Comparison of ENCODE assay signal across 19 cellular contexts in the genomic region with DNA sequence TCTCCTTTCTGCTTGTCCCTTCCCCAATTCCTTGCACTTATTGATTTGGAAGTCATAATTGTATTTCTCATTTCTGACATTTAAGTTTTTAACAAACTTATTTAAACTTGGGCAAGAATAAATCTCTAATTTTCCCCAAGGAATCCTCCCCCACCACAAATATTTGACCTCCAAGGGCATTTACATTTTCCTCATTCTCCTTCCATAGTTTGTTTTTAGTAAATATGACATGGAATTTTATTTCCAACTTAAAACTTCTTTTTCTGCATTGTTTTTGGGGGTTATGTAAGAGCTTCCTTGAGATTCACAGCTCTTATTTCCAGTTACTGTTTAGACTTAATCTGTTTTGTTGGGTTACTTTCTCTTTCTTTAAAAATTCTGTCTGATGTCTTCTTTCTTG.
"Had no signal": no experiment of that assay in that cellular context is flagged by ENCODE, and none has a peak within 500 bp of the region (broad histone marks: within the 10 kb centered on the region; RNA-seq: fewer than 3 reads in every experiment).

No MANE protein-coding gene starts in this region.

- H3K4me3 ChIP-seq: dorsolateral prefrontal cortex, lung, upper lobe of right lung had no signal

- H3K27me3 Mint-ChIP-seq: natural killer cell treated with Interleukin-12 subunit alpha and Interleukin-12 subunit beta and Interleukin-15 and Interleukin-18, amount 100 ng/mL, for 72 hours; stimulated activated naive B cell treated with anti-CD40 and anti-IgM and Interleukin-4, amounts not matched to agents 10 μg/mL and 1 μg/mL and 100 μg/mL, for 72 hours had no signal

- H3K4me1 Mint-ChIP-seq: activated CD4-positive, alpha-beta T cell treated with anti-CD3 and anti-CD28 coated beads, Interleukin-2, amount 10 ng/mL, durations not matched to agents 7 days and 5 days; stimulated activated naive B cell treated with anti-CD40 and anti-IgM and Interleukin-4, amounts not matched to agents 10 μg/mL and 1 μg/mL and 100 μg/mL, for 72 hours had no signal

- H3K27me3 ChIP-seq: adrenal gland, dorsolateral prefrontal cortex, upper lobe of right lung had no signal

- H3K4me1 ChIP-seq: upper lobe of right lung had no signal

- H3K27ac ChIP-seq: adrenal gland, dorsolateral prefrontal cortex, upper lobe of right lung had no signal

- H3K9me3 ChIP-seq: adrenal gland, upper lobe of right lung had no signal

- H3K27ac Mint-ChIP-seq: activated CD4-positive, alpha-beta T cell treated with anti-CD3 and anti-CD28 coated beads, Interleukin-2, amount 10 ng/mL, durations not matched to agents 7 days and 5 days; mesothelial cell of epicardium; natural killer cell treated with Interleukin-12 subunit alpha and Interleukin-12 subunit beta and Interleukin-15 and Interleukin-18, amount 100 ng/mL, for 72 hours; stimulated activated naive B cell treated with anti-CD40 and anti-IgM and Interleukin-4, amounts not matched to agents 10 μg/mL and 1 μg/mL and 100 μg/mL, for 72 hours had no signal

- DNase-seq: activated CD4-positive, alpha-beta T cell treated with anti-CD3 and anti-CD28 coated beads, Interleukin-2, amount 10 ng/mL, durations not matched to agents 7 days and 5 days; activated CD8-positive, alpha-beta memory T cell treated with anti-CD3 and anti-CD28 coated beads, Interleukin-2, amount 50 U/mL, for 4 hours; activated effector memory CD4-positive, alpha-beta T cell treated with Interleukin-2 at 50 U/mL for 16 hours; activated naive CD4-positive, alpha-beta T cell treated with anti-CD3 and anti-CD28 coated beads, Interleukin-2, amount 50 U/mL, for 16 hours; activated T-cell treated with anti-CD3 and anti-CD28 coated beads, Interleukin-2, amount 50 U/mL, for 4 hours; dorsolateral prefrontal cortex; foreskin fibroblast; glutamatergic neuron; kidney; posterior cingulate gyrus; stimulated activated naive B cell treated with anti-CD40 and anti-IgM and Interleukin-4, amounts not matched to agents 10 μg/mL and 1 μg/mL and 100 μg/mL, for 72 hours; T-helper 1 cell; T-helper 9 cell; upper lobe of right lung had no signal

- H3K36me3 Mint-ChIP-seq: natural killer cell treated with Interleukin-12 subunit alpha and Interleukin-12 subunit beta and Interleukin-15 and Interleukin-18, amount 100 ng/mL, for 72 hours had no signal

- H3K4me3 Mint-ChIP-seq: activated CD4-positive, alpha-beta T cell treated with anti-CD3 and anti-CD28 coated beads, Interleukin-2, amount 10 ng/mL, durations not matched to agents 7 days and 5 days; activated T-cell treated with anti-CD3 and anti-CD28 coated beads, Interleukin-2, amount 50 U/mL, for 4 hours; mesothelial cell of epicardium; natural killer cell treated with Interleukin-12 subunit alpha and Interleukin-12 subunit beta and Interleukin-15 and Interleukin-18, amount 100 ng/mL, for 72 hours; stimulated activated naive B cell treated with anti-CD40 and anti-IgM and Interleukin-4, amounts not matched to agents 10 μg/mL and 1 μg/mL and 100 μg/mL, for 72 hours had no signal

- H3K9me3 Mint-ChIP-seq: activated CD4-positive, alpha-beta T cell treated with anti-CD3 and anti-CD28 coated beads, Interleukin-2, amount 10 ng/mL, durations not matched to agents 7 days and 5 days; activated T-cell treated with anti-CD3 and anti-CD28 coated beads, Interleukin-2, amount 50 U/mL, for 4 hours; natural killer cell treated with Interleukin-12 subunit alpha and Interleukin-12 subunit beta and Interleukin-15 and Interleukin-18, amount 100 ng/mL, for 72 hours had no signal

- H3K36me3 ChIP-seq: adrenal gland, upper lobe of right lung had no signal

- FAIRE-seq: bronchial epithelial cell, kidney had no signal
